In genomic region chr13:93244918-93245280, GRCh38 we compare ENCODE assay signal across 12 cellular contexts. TPM values are rescaled to one million over a fixed set of nuclear protein-coding genes. Genes with fewer than 3 reads are reported as not detected.
DNase-seq lines count a peak whose midpoint lies in the region; ATAC-seq lines count a peak whose summit lies in the region.
"Had no signal": no experiment of that assay in that cellular context is flagged by ENCODE, and none has a peak within 500 bp of the region (broad histone marks: within the 10 kb centered on the region; RNA-seq: fewer than 3 reads in every experiment).

No MANE protein-coding gene starts in this region.

- H3K4me3 ChIP-seq in right cardiac atrium (ENCODE audit: low read length) (peak overlapping the region; percentile 39), skeletal muscle tissue (ENCODE audit: low read length in 3 of 3) (peak overlapping the region in 2 of 3 donors; percentile 63 to 65)
- H3K4me3 ChIP-seq: thyroid gland had no signal

- 47% methylated on average over 1 of the region's 1 CpG for WGBS in right cardiac atrium

- H3K9me3 ChIP-seq in right cardiac atrium (ENCODE audit: control insufficient read depth, low read length) (no peaks in the 10 kb centered on the region), skeletal muscle tissue (ENCODE audit: control insufficient read depth in 3 of 3, low read length in 3 of 3) (no peaks in the 10 kb centered on the region)
- H3K9me3 ChIP-seq: thyroid gland had no signal

- no peaks in the 10 kb centered on the region for H3K36me3 ChIP-seq in skeletal muscle tissue (ENCODE audit: control insufficient read depth in 3 of 3, insufficient read depth in 3 of 3, low read length in 3 of 3)
- H3K36me3 ChIP-seq: thyroid gland had no signal

- DNase-seq in GM04503 (ENCODE audit: low read depth) (peak; percentile 38), astrocyte of the hippocampus (ENCODE audit: low read depth, low spot score) (peak; percentile 65), right cardiac atrium (no peak), NCI-H2171 (lab: John Stamatoyannopoulos, UW) (no peak)
- DNase-seq in stimulated activated CD4-positive, alpha-beta T cell treated with anti-CD3 and anti-CD28 coated beads, Interleukin-4, amount 100 ng/mL, for 24 hours: no peak
- DNase-seq in activated T-cell treated with anti-CD3 and anti-CD28 coated beads, Interleukin-2, amount 50 U/mL, for 1 hour: no peak
- DNase-seq: NCI-H748 treated with DMSO at 0.1 percent for 48 hours; stimulated activated CD4-positive, alpha-beta T cell treated with anti-CD3 and anti-CD28 coated beads, Interleukin-4, amount 100 ng/mL, for 1 hour had no signal

- intact Hi-C loops in right cardiac atrium (cut with DNase I): no loop called here

- no peak overlapping the region for H3K9ac ChIP-seq in skeletal muscle tissue (ENCODE audit: low read depth in 1 of 3, low read length in 3 of 3)

- ATAC-seq in right cardiac atrium (peak; percentile 50 to 51), HG03135 (IDR thresholded peaks at IDR 0.05; ENCODE audit: unreplicated experiment) (no peak)
- ATAC-seq: natural killer cell treated with Interleukin-12 subunit alpha and Interleukin-12 subunit beta and Interleukin-15 and Interleukin-18, amount 100 ng/mL, for 72 hours had no signal

- H3K4me1 ChIP-seq in right cardiac atrium (ENCODE audit: control insufficient read depth, insufficient read depth, low read length): no peaks in the 10 kb centered on the region
- H3K4me1 ChIP-seq in skeletal muscle tissue (ENCODE audit: control insufficient read depth in 3 of 3, insufficient read depth in 3 of 3, low read length in 3 of 3): peaks cover 0 to 6% (median 5%) of the 10 kb centered on the region in 3 donors
- H3K4me1 ChIP-seq: thyroid gland had no signal

- H3K27ac ChIP-seq in right cardiac atrium (ENCODE audit: low read length): no peak overlapping the region
- no peak overlapping the region for H3K27ac ChIP-seq in skeletal muscle tissue (ENCODE audit: low read depth, low read length)

- H3K27me3 ChIP-seq in right cardiac atrium (ENCODE audit: control insufficient read depth, insufficient read depth) (no peaks in the 10 kb centered on the region), skeletal muscle tissue (ENCODE audit: control insufficient read depth in 3 of 3, insufficient read depth in 3 of 3, low read length in 3 of 3) (no peaks in the 10 kb centered on the region)
- H3K27me3 ChIP-seq: thyroid gland had no signal

RNA-seq across cellular contexts. Expression of gene GPC6, which starts 18.3 kb away (rescaled TPM):
- total RNA-seq in right cardiac atrium: 10 to 100 TPM in 1 of 4 donors, 1 to 10 TPM in 3; 3.1 to 11.0 (median 5.9) TPM
- polyA plus RNA-seq in right cardiac atrium: 1.5 TPM
- total RNA-seq in skeletal muscle tissue: 7.8 TPM
- total RNA-seq: natural killer cell treated with Interleukin-12 subunit alpha and Interleukin-12 subunit beta and Interleukin-15 and Interleukin-18, amount 100 ng/mL, for 72 hours had no signal

Comparison
In these comparisons a context has a peak if more than half of its experiments do, and no peak if none do; other contexts are left out.
1. DNase-seq: peak in GM04503 (single experiment) and astrocyte of the hippocampus (single experiment); none in right cardiac atrium (0 of 3), stimulated activated CD4-positive, alpha-beta T cell treated with anti-CD3 and anti-CD28 coated beads, Interleukin-4, amount 100 ng/mL, for 24 hours (single experiment), activated T-cell treated with anti-CD3 and anti-CD28 coated beads, Interleukin-2, amount 50 U/mL, for 1 hour (single experiment) and NCI-H2171 (single experiment).